Comparison of ENCODE assay signal across 8 cellular contexts in the genomic region with DNA sequence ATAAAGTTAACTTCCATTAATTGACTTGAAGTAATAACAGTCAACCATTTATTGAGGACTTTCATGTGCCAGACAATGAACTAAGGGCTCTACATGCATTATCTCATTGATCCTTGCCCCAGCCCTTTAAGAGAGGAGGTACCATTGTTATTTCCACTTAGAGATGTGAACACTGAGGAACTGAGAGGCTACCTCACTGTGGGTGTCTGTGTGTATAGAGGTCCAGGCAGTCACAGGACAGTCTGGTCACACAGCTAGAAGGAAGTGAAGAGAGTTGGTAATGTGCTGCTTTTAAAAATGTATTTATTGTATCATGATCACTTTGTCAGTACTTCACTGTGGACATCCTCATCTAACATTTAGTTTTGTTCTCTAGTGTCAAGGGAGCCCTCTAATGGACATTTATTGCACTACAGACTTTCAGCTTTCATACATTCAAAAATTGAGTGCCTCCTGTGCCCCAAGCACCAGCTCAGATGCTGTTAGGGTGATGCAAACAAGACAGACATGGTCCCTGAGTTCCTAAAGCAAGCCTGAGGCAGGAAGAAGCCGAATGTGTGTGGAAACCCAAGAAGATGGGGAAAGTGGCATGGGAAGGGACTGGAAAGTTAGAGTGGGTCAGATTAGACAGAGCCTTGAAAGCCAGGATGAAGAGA.
DNase-seq lines count a peak whose midpoint lies in the region; ATAC-seq and TF ChIP-seq lines count a peak whose summit lies in the region.

No MANE protein-coding gene starts in this region.

- POLR2A ChIA-PET in AG04450 (lab: Yijun Ruan, JAX) = no interaction called here

- TF ChIP-seq CTCF in AG04450 (IDR thresholded peaks at IDR 0.05; ENCODE audit: low read depth, low read length) (peak; percentile 78), GM10266 (IDR thresholded peaks at IDR 0.05; ENCODE audit: control insufficient read depth, insufficient read depth, low read depth, missing control alignments) (peak; percentile 67), gastroesophageal sphincter (IDR thresholded peaks at IDR 0.05) (peak; percentile 33 to 76 (median 60))

- H3K27me3 ChIP-seq in AG04450 (ENCODE audit: control insufficient read depth, insufficient read depth, low read length) = no peaks in the 10 kb centered on the region
- H3K27me3 ChIP-seq in gastroesophageal sphincter = no peaks in the 10 kb centered on the region

- WGBS in gastroesophageal sphincter (ENCODE audit: low coverage in 1 of 2), 2 donors = 18% methylated on average over 1 of the region's 1 CpG; no CpG with 5 or more reads in 1 of the 2 donors

- H3K9me3 Mint-ChIP-seq in T-helper 2 cell treated with Interferon-gamma antibody and Interleukin-4, amounts not matched to agents 5 μg/mL and 100 μg/mL, for 36 hours = no peaks in the 10 kb centered on the region

- peaks cover 3% of the 10 kb centered on the region for H3K4me1 Mint-ChIP-seq in T-helper 2 cell treated with Interferon-gamma antibody and Interleukin-4, amounts not matched to agents 5 μg/mL and 100 μg/mL, for 36 hours (ENCODE audit: low read depth)

- H3K27ac Mint-ChIP-seq in T-helper 2 cell treated with Interferon-gamma antibody and Interleukin-4, amounts not matched to agents 5 μg/mL and 100 μg/mL, for 36 hours = no peak overlapping the region

- no peaks in the 10 kb centered on the region for H3K36me3 Mint-ChIP-seq in T-helper 2 cell treated with Interferon-gamma antibody and Interleukin-4, amounts not matched to agents 5 μg/mL and 100 μg/mL, for 36 hours (ENCODE audit: low read depth)

- no peak overlapping the region for H3K27ac ChIP-seq in AG04450 (ENCODE audit: low read depth, low read length)
- H3K27ac ChIP-seq in gastroesophageal sphincter = no peak overlapping the region

- H3K36me3 ChIP-seq in gastroesophageal sphincter = no peaks in the 10 kb centered on the region

- peaks cover 3% of the 10 kb centered on the region for H3K27me3 Mint-ChIP-seq in T-helper 2 cell treated with Interferon-gamma antibody and Interleukin-4, amounts not matched to agents 5 μg/mL and 100 μg/mL, for 36 hours (ENCODE audit: low read depth)

- no peak for TF ChIP-seq EP300 in gastroesophageal sphincter (IDR thresholded peaks at IDR 0.05)

- CTCF ChIA-PET in AG04450 (lab: Charles Lee) = interaction anchor here (0.7 to 3.6 kb wide), 19 partner anchors 8 to 682 kb away, joined by 3 to 42 read pairs (median 4); no protein-coding TSS in a partner anchor

- no peak for TF ChIP-seq POLR2A in gastroesophageal sphincter (IDR thresholded peaks at IDR 0.05)

- no peak overlapping the region for H3K4me3 Mint-ChIP-seq in T-helper 2 cell treated with Interferon-gamma antibody and Interleukin-4, amounts not matched to agents 5 μg/mL and 100 μg/mL, for 36 hours

- H3K4me3 ChIP-seq in AG04450 (ENCODE audit: low read depth, low read length) = no peak overlapping the region
- no peak overlapping the region for H3K4me3 ChIP-seq in gastroesophageal sphincter

- peak; percentile 56 for ATAC-seq in HG03175 (IDR thresholded peaks at IDR 0.05; ENCODE audit: unreplicated experiment)
- peak; percentile 53 for ATAC-seq in gastroesophageal sphincter

- no peaks in the 10 kb centered on the region for H3K4me1 ChIP-seq in gastroesophageal sphincter

- H3K9me3 ChIP-seq in AG04450 (ENCODE audit: control insufficient read depth, insufficient read depth, low read length) (no peaks in the 10 kb centered on the region), gastroesophageal sphincter (no peaks in the 10 kb centered on the region)

- DNase-seq in AG04450 (ENCODE audit: low read depth, low spot score) = peak; percentile 16
- DNase-seq in GM10266 (ENCODE audit: extremely low spot score) = peak; percentile 59
- DNase-seq in NCI-H446 (lab: John Stamatoyannopoulos, UW) = peak; percentile 45 to 68
- DNase-seq in activated CD8-positive, alpha-beta memory T cell treated with anti-CD3 and anti-CD28 coated beads, Interleukin-2, amount 50 U/mL, for 48 hours = peak; percentile 56
- peak; percentile 66 for DNase-seq in pons (ENCODE audit: low spot score)
- no peak for DNase-seq in T-helper 2 cell treated with Interferon-gamma antibody and Interleukin-4, amounts not matched to agents 5 μg/mL and 100 μg/mL, for 36 hours (ENCODE audit: low spot score)
